Comparison of ENCODE assay signal across 2 cellular contexts in genomic region chr13:62613819-62614218, GRCh38.
TF ChIP-seq lines count a peak whose summit lies in the region.

No MANE protein-coding gene starts in this region.

TF ChIP-seq in IMR-90, 13 proteins besides CTCF, POLR2A, EP300 and RAD21 (continued from another document):
- TF ChIP-seq ELK1 (IDR thresholded peaks at IDR 0.05; ENCODE audit: borderline replicate concordance, low read depth, low read length) (no peak), MXI1 (IDR thresholded peaks at IDR 0.05; ENCODE audit: borderline replicate concordance, low read depth, low read length) (no peak), RCOR1 (IDR thresholded peaks at IDR 0.05; ENCODE audit: insufficient replicate concordance, low read length) (no peak), CHD1 (IDR thresholded peaks at IDR 0.05; ENCODE audit: low read depth, low read length) (no peak), BHLHE40 (IDR thresholded peaks at IDR 0.05; ENCODE audit: low read depth, low read length) (no peak), FOS (IDR thresholded peaks at IDR 0.05; ENCODE audit: low read depth, low read length) (no peak), MAFK (IDR thresholded peaks at IDR 0.05; ENCODE audit: low read depth, low read length) (no peak), SMC3 (IDR thresholded peaks at IDR 0.05; ENCODE audit: low read depth, low read length) (no peak)

TF ChIP-seq in WTC11, 78 proteins besides CTCF, POLR2A, EP300 and RAD21 (continued from another document):
- TF ChIP-seq E2F5 (CRISPR knock-in tag; IDR thresholded peaks at IDR 0.05) (no peak), AR (CRISPR knock-in tag; IDR thresholded peaks at IDR 0.05) (no peak), ESRRA (CRISPR knock-in tag; IDR thresholded peaks at IDR 0.05; ENCODE audit: borderline replicate concordance) (no peak), STAT6 (CRISPR knock-in tag; conservative IDR thresholded peaks at IDR 0.05; ENCODE audit: low read depth) (no peak), ATF6 (CRISPR knock-in tag; IDR thresholded peaks at IDR 0.05) (no peak), USF2 (CRISPR knock-in tag; IDR thresholded peaks at IDR 0.05) (no peak), IRF2 (CRISPR knock-in tag; IDR thresholded peaks at IDR 0.05; ENCODE audit: borderline replicate concordance, low read depth) (no peak), CREM (CRISPR knock-in tag; IDR thresholded peaks at IDR 0.05) (no peak), TEAD4 (CRISPR knock-in tag; IDR thresholded peaks at IDR 0.05) (no peak), GABPB1 (CRISPR knock-in tag; IDR thresholded peaks at IDR 0.05) (no peak)
